19 cellular contexts compared by ENCODE assay signal in the genomic region with DNA sequence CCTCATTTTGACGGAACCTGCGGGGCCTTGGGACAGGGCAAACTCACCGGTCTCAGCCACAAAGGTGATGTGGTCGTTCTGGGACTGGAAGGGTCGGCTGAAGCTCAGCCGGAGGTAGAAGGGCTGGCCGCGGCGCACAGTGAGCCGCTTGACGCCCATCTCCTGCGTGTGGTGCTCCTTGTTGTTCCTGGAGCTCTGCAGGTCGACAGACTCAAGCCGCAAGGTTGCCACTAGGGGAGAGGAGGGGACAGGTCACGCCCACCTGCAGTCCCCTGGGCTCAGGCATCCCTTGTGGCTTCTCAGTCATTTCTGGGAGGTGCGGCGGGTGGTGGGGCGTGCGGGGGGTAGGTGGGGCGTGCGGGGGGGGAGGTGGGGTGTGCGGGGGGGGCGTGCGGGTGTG. TPM values are rescaled to one million over a fixed set of nuclear protein-coding genes. Genes with fewer than 3 reads are reported as not detected.
A peak's percentile ranks its signal among the peaks of the same experiment; 100 is the strongest.
DNase-seq lines count a peak whose midpoint lies in the region; ATAC-seq and TF ChIP-seq lines count a peak whose summit lies in the region.
"Had no signal": no experiment of that assay in that cellular context is flagged by ENCODE, and none has a peak within 500 bp of the region (broad histone marks: within the 10 kb centered on the region; RNA-seq: fewer than 3 reads in every experiment).

No MANE protein-coding gene starts in this region.

- TF ChIP-seq CTCF in Panc1 (IDR thresholded peaks at IDR 0.05) = no peak

- no peaks in the 10 kb centered on the region for H3K36me3 Mint-ChIP-seq in stimulated activated naive B cell treated with anti-CD40 and anti-IgM and Interleukin-4, amounts not matched to agents 10 μg/mL and 1 μg/mL and 100 μg/mL, for 72 hours

- ATAC-seq in Panc1 = peak; percentile 84
- ATAC-seq in stimulated activated naive B cell treated with anti-CD40 and anti-IgM and Interleukin-4, amounts not matched to agents 10 μg/mL and 1 μg/mL and 100 μg/mL, for 72 hours (replicated peaks) = peak; percentile 74 to 77

- no peaks in the 10 kb centered on the region for H4K20me1 ChIP-seq in Karpas-422 (ENCODE audit: insufficient read depth, low read depth, low read length)

- no peak overlapping the region for H3K9ac ChIP-seq in Karpas-422 (ENCODE audit: low read length)

- intact Hi-C loops in Panc1 (cut with micrococcal nuclease; ENCODE audit: unreplicated experiment) = no loop called here

- H3K27ac Mint-ChIP-seq in stimulated activated naive B cell treated with anti-CD40 and anti-IgM and Interleukin-4, amounts not matched to agents 10 μg/mL and 1 μg/mL and 100 μg/mL, for 72 hours = no peak overlapping the region

- peaks cover 10% of the 10 kb centered on the region for H3K27me3 ChIP-seq in Panc1 (ENCODE audit: control insufficient read depth, insufficient read depth, low read length)
- no peaks in the 10 kb centered on the region for H3K27me3 ChIP-seq in iPS DF 6.9 (ENCODE audit: control insufficient read depth, insufficient read depth, low read length)
- no peaks in the 10 kb centered on the region for H3K27me3 ChIP-seq in Karpas-422 (ENCODE audit: low read length)

- no CpG with 5 or more reads among the region's 24 CpGs for WGBS in iPS DF 6.9 (ENCODE audit: insufficient coverage, insufficient read length)

- no peak overlapping the region for H3K4me2 ChIP-seq in Karpas-422 (ENCODE audit: low read depth, low read length, poor library complexity, severe bottlenecking)

- no peaks in the 10 kb centered on the region for H3K9me3 ChIP-seq in Panc1 (ENCODE audit: control insufficient read depth, insufficient read depth, low read depth, low read length)
- H3K9me3 ChIP-seq in iPS DF 6.9 (ENCODE audit: control insufficient read depth, insufficient read depth, low read length) = no peaks in the 10 kb centered on the region
- no peaks in the 10 kb centered on the region for H3K9me3 ChIP-seq in Karpas-422 (ENCODE audit: low read length)
- H3K9me3 ChIP-seq: esophagus muscularis mucosa had no signal

- H3K4me3 ChIP-seq in Panc1 (ENCODE audit: low read depth in 2 of 2, low read length in 2 of 2) (no peak overlapping the region), iPS DF 6.9 (ENCODE audit: low read length) (no peak overlapping the region; the same call in 1 of the 2 replicates), Karpas-422 (ENCODE audit: low read length) (no peak overlapping the region)
- H3K4me3 ChIP-seq: esophagus muscularis mucosa, HAP-1 had no signal

- H3K36me3 ChIP-seq in Panc1 (ENCODE audit: control insufficient read depth, insufficient read depth, low read length) (no peaks in the 10 kb centered on the region), iPS DF 6.9 (ENCODE audit: control insufficient read depth, insufficient read depth, low read length) (no peaks in the 10 kb centered on the region), Karpas-422 (ENCODE audit: insufficient read depth, low read length) (no peaks in the 10 kb centered on the region)
- H3K36me3 ChIP-seq: esophagus muscularis mucosa, HAP-1 had no signal

- no peaks in the 10 kb centered on the region for H3K9me3 Mint-ChIP-seq in stimulated activated naive B cell treated with anti-CD40 and anti-IgM and Interleukin-4, amounts not matched to agents 10 μg/mL and 1 μg/mL and 100 μg/mL, for 72 hours

- H3K9me2 ChIP-seq in Karpas-422 (replicated peaks; ENCODE audit: insufficient read depth, low read length) = no peaks in the 10 kb centered on the region

- CTCF ChIA-PET in Panc1 (lab: Charles Lee) = no interaction called here

- peak overlapping the region in 1 of 2 donors; percentile 39 for H3K4me3 Mint-ChIP-seq in stimulated activated naive B cell treated with anti-CD40 and anti-IgM and Interleukin-4, amounts not matched to agents 10 μg/mL and 1 μg/mL and 100 μg/mL, for 72 hours

- H3K4me1 ChIP-seq in Panc1 (ENCODE audit: control insufficient read depth, insufficient read depth, low read length) (no peaks in the 10 kb centered on the region), iPS DF 6.9 (ENCODE audit: control insufficient read depth, insufficient read depth, low read length) (peaks cover 5% of the 10 kb centered on the region; the same call in 1 of the 2 replicates), Karpas-422 (ENCODE audit: low read length) (no peaks in the 10 kb centered on the region)
- H3K4me1 ChIP-seq: HAP-1 had no signal

- POLR2A ChIA-PET in Panc1 (lab: Charles Lee) = no interaction called here

- H3K79me2 ChIP-seq in Karpas-422 (ENCODE audit: low read length) = no peaks in the 10 kb centered on the region

- BruUV-seq in Panc1 (replicated peaks; lab: Mats Ljungman, UMichigan) = no TSS peak

- in situ Hi-C loops in Panc1 (cut with HindIII; ENCODE audit: low pct_unique_long_range_greater_than_20kb, low sequenced_read_pairs) = no loop called here

- H2AFZ ChIP-seq in Karpas-422 (ENCODE audit: low read length) = no peak overlapping the region

- H3K27ac ChIP-seq in Panc1 (ENCODE audit: low read length) = no peak overlapping the region
- no peak overlapping the region for H3K27ac ChIP-seq in iPS DF 6.9 (ENCODE audit: low read length)
- H3K27ac ChIP-seq in Karpas-422 (ENCODE audit: low read length) = no peak overlapping the region
- H3K27ac ChIP-seq: esophagus muscularis mucosa had no signal

- peak; percentile 9 for DNase-seq in activated T-cell treated with anti-CD3 and anti-CD28 coated beads for 48 hours (ENCODE audit: low read depth)
- no peak for DNase-seq in activated T-cell treated with anti-CD3 and anti-CD28 coated beads for 4 hours
- DNase-seq in Panc1 (ENCODE audit: low read depth, low spot score) = no peak
- peak; percentile 31 for DNase-seq in iPS DF 6.9 (ENCODE audit: low read depth, low spot score)
- no peak for DNase-seq in stimulated activated naive B cell treated with anti-CD40 and anti-IgM and Interleukin-4, amounts not matched to agents 10 μg/mL and 1 μg/mL and 100 μg/mL, for 72 hours
- no peak for DNase-seq in putamen (ENCODE audit: low spot score)
- no peak for DNase-seq in ureter (ENCODE audit: low spot score)
- DNase-seq in Karpas-422 = no peak
- DNase-seq: activated T-cell treated with anti-CD3 and anti-CD28 coated beads, Interleukin-2, amount 50 U/mL, for 48 hours; amygdala; hippocampal formation; mammary epithelial cell; NCI-H1092; NCI-H524 treated with DMSO at 0.1 percent for 48 hours; nucleus accumbens had no signal

- H3K27me3 Mint-ChIP-seq in stimulated activated naive B cell treated with anti-CD40 and anti-IgM and Interleukin-4, amounts not matched to agents 10 μg/mL and 1 μg/mL and 100 μg/mL, for 72 hours = peaks cover 25 to 26% of the 10 kb centered on the region in 2 donors

- peaks cover 1 to 11% of the 10 kb centered on the region in 2 donors for H3K4me1 Mint-ChIP-seq in stimulated activated naive B cell treated with anti-CD40 and anti-IgM and Interleukin-4, amounts not matched to agents 10 μg/mL and 1 μg/mL and 100 μg/mL, for 72 hours

RNA-seq across cellular contexts. Expression of a gene that starts 8.7 kb away (rescaled TPM):
- not detected for total RNA-seq in Panc1 (2021; ENCODE audit: unreplicated experiment)
- polyA plus RNA-seq in Panc1 (2012; ENCODE audit: insufficient read length) = not detected
- not detected for total RNA-seq in ureter
- total RNA-seq in Karpas-422 (2014; rRNA removed; shearing (Covaris generic); ENCODE audit: low replicate concordance) = not detected in 2 replicates
- total RNA-seq: esophagus muscularis mucosa; mammary epithelial cell; RPMI7951; T-helper 1 cell treated with Interleukin-12 subunit alpha and Interleukin-12 subunit beta and Interleukin-4 antibody, amounts not matched to agents 30 ng/mL and 1 ng/mL, for 36 hours had no signal
- polyA plus RNA-seq: mammary epithelial cell had no signal

RNA-seq across cellular contexts. Expression of a gene that starts 26.7 kb away (rescaled TPM):
- total RNA-seq in Panc1 (2021; ENCODE audit: unreplicated experiment) (not detected), ureter (0.91 TPM)
- not detected for polyA plus RNA-seq in Panc1 (2012; ENCODE audit: insufficient read length)
- not detected in 2 replicates for total RNA-seq in Karpas-422 (2014; rRNA removed; shearing (Covaris generic); ENCODE audit: low replicate concordance)
- total RNA-seq: RPMI7951 had no signal
- polyA plus RNA-seq: mammary epithelial cell had no signal

RNA-seq across cellular contexts. Expression of a gene that starts 37.0 kb away (rescaled TPM):
- 12.1 TPM for total RNA-seq in Panc1 (2021; ENCODE audit: unreplicated experiment)
- polyA plus RNA-seq in Panc1 (2012; ENCODE audit: insufficient read length) = 9.8 TPM
- total RNA-seq in ureter = 12.8 TPM
- 10.0 and 11.1 TPM in 2 replicates for total RNA-seq in Karpas-422 (2014; rRNA removed; shearing (Covaris generic); ENCODE audit: low replicate concordance)

Comparison
In these comparisons a context has a peak if more than half of its experiments do, and no peak if none do; other contexts are left out.
1. DNase-seq: peak in activated T-cell treated with anti-CD3 and anti-CD28 coated beads for 48 hours (single experiment) and iPS DF 6.9 (single experiment); none in activated T-cell treated with anti-CD3 and anti-CD28 coated beads for 4 hours (single experiment), Panc1 (single experiment), stimulated activated naive B cell treated with anti-CD40 and anti-IgM and Interleukin-4, amounts not matched to agents 10 μg/mL and 1 μg/mL and 100 μg/mL, for 72 hours (single experiment), putamen (single experiment), ureter (single experiment) and Karpas-422 (single experiment).